In genomic region chr1:240401721-240402120, GRCh38 we compare ENCODE assay signal across 22 cellular contexts.
DNase-seq lines count a peak whose midpoint lies in the region; ATAC-seq and TF ChIP-seq lines count a peak whose summit lies in the region.
"Had no signal": no experiment of that assay in that cellular context is flagged by ENCODE, and none has a peak within 500 bp of the region (broad histone marks: within the 10 kb centered on the region; RNA-seq: fewer than 3 reads in every experiment).

No MANE protein-coding gene starts in this region.

- H3F3A ChIP-seq in SK-N-SH (replicated peaks; ENCODE audit: insufficient read depth): peaks cover 17% of the 10 kb centered on the region

- CTCF ChIA-PET in SK-N-SH (lab: Yijun Ruan, JAX): interaction anchor here (0.9 kb wide), 1 partner anchor 60 kb away, joined by 3 read pairs; no protein-coding TSS in a partner anchor

- H3K27me3 ChIP-seq in SK-N-SH (ENCODE audit: insufficient read depth): no peaks in the 10 kb centered on the region
- H3K27me3 ChIP-seq in left lung: no peaks in the 10 kb centered on the region
- no peaks in the 10 kb centered on the region for H3K27me3 ChIP-seq in upper lobe of right lung

- H3K79me2 ChIP-seq in SK-N-SH (ENCODE audit: insufficient read depth): peaks cover 20% of the 10 kb centered on the region

- H3K4me2 ChIP-seq in SK-N-SH: no peak overlapping the region

- H2AFZ ChIP-seq in SK-N-SH (ENCODE audit: low read depth): no peak overlapping the region

- H3K4me1 Mint-ChIP-seq in brain: peaks cover 5% of the 10 kb centered on the region
- peaks cover 4% of the 10 kb centered on the region for H3K4me1 Mint-ChIP-seq in type B pancreatic cell (ENCODE audit: unreplicated experiment)
- H3K4me1 Mint-ChIP-seq: B cell had no signal

- H3K27ac Mint-ChIP-seq in brain (peak overlapping the region in 3 of 5 experiments; percentile 28 to 64 (median 54)), type B pancreatic cell (no peak overlapping the region)
- H3K27ac Mint-ChIP-seq: B cell, HFFc6 had no signal

- peak; percentile 24 for ATAC-seq in SK-N-SH treated with all-trans-retinoic acid at 6 μM for 48 hours
- peak; percentile 87 for ATAC-seq in left lung
- peak; percentile 89 for ATAC-seq in upper lobe of right lung
- ATAC-seq in HG03139 (IDR thresholded peaks at IDR 0.05; ENCODE audit: unreplicated experiment): no peak
- ATAC-seq: PC-3 had no signal

- H3K36me3 ChIP-seq in SK-N-SH (replicated peaks in 1 of 2; ENCODE audit: control insufficient read depth in 1 of 2, insufficient read depth in 2 of 2, low read length in 1 of 2) (peaks cover 8 to 50% of the 10 kb centered on the region in 2 experiments), left lung (no peaks in the 10 kb centered on the region), upper lobe of right lung (no peaks in the 10 kb centered on the region)

- H3K9ac ChIP-seq in SK-N-SH: no peak overlapping the region

- H3K4me3 ChIP-seq in SK-N-SH (ENCODE audit: low read depth in 2 of 2, low read length in 1 of 2): no peak overlapping the region
- no peak overlapping the region for H3K4me3 ChIP-seq in left lung
- H3K4me3 ChIP-seq in upper lobe of right lung: no peak overlapping the region

- WGBS in SK-N-SH (ENCODE audit: low lambda C conversion rate): 95% methylated on average over 4 of the region's 4 CpGs

- no peaks in the 10 kb centered on the region for H3K27me3 Mint-ChIP-seq in brain
- H3K27me3 Mint-ChIP-seq in type B pancreatic cell: no peaks in the 10 kb centered on the region
- H3K27me3 Mint-ChIP-seq: B cell had no signal

- TF ChIP-seq CTCF in SK-N-SH (IDR thresholded peaks at IDR 0.05) (no peak), brain (conservative IDR thresholded peaks at IDR 0.05) (no peak), left lung (IDR thresholded peaks at IDR 0.05) (no peak), upper lobe of right lung (IDR thresholded peaks at IDR 0.05) (no peak), type B pancreatic cell (conservative IDR thresholded peaks at IDR 0.05) (no peak)

- H3K36me3 Mint-ChIP-seq in brain (peaks cover 9% of the 10 kb centered on the region), type B pancreatic cell (no peaks in the 10 kb centered on the region)

- H4K20me1 ChIP-seq in SK-N-SH (ENCODE audit: insufficient read depth): no peaks in the 10 kb centered on the region

- H3K9me3 ChIP-seq in SK-N-SH (no peaks in the 10 kb centered on the region), left lung (no peaks in the 10 kb centered on the region), upper lobe of right lung (no peaks in the 10 kb centered on the region)

- no peaks in the 10 kb centered on the region for H3K9me3 Mint-ChIP-seq in brain
- no peaks in the 10 kb centered on the region for H3K9me3 Mint-ChIP-seq in type B pancreatic cell
- H3K9me3 Mint-ChIP-seq: HFFc6 had no signal

- peak overlapping the region in 1 of 2 experiments; percentile 16; a peak in 1 of 4 replicates for H3K27ac ChIP-seq in SK-N-SH (ENCODE audit: low read depth in 2 of 2, low read length in 1 of 2)
- H3K27ac ChIP-seq in left lung: no peak overlapping the region
- H3K27ac ChIP-seq in upper lobe of right lung: no peak overlapping the region
- H3K27ac ChIP-seq: RWPE1 had no signal

- TF ChIP-seq RAD21 in SK-N-SH (IDR thresholded peaks at IDR 0.05; ENCODE audit: low read length): no peak

- intact Hi-C loops in left lung (cut with DNase I): no loop called here
- intact Hi-C loops in upper lobe of right lung (cut with DNase I): no loop called here

- no peaks in the 10 kb centered on the region for H3K9me2 ChIP-seq in SK-N-SH

- H3K4me1 ChIP-seq in SK-N-SH (ENCODE audit: control insufficient read depth in 1 of 2, insufficient read depth in 2 of 2, low read depth in 1 of 2, low read length in 1 of 2): peaks cover 2 to 12% of the 10 kb centered on the region in 2 experiments; a peak in 2 of 4 replicates
- peaks cover 0 to 12% of the 10 kb centered on the region in 2 donors for H3K4me1 ChIP-seq in left lung
- H3K4me1 ChIP-seq in upper lobe of right lung: no peaks in the 10 kb centered on the region

- POLR2A ChIA-PET in SK-N-SH (lab: Yijun Ruan, JAX): no interaction called here

- no peak for DNase-seq in SK-N-SH
- no peak for DNase-seq in left lung
- no peak for DNase-seq in upper lobe of right lung
- DNase-seq in type B pancreatic cell (ENCODE audit: extremely low spot score, unreplicated experiment): no peak
- no peak for DNase-seq in NCI-H526 treated with DMSO at 0.1 percent for 48 hours (lab: John Stamatoyannopoulos, UW)
- DNase-seq: 8988T, DMS153, GDM1, H7, HFFc6, NCI-H1092, NCI-H1436 treated with DMSO at 0.1 percent for 48 hours, NCI-H2029 treated with DMSO at 0.1 percent for 48 hours, NCI-H510A, NCI-H774, PC-3, SIG-M5 had no signal

- no peak for TF ChIP-seq EP300 in SK-N-SH (IDR thresholded peaks at IDR 0.05; ENCODE audit: borderline replicate concordance in 1 of 2, low read depth in 1 of 2, low read length in 1 of 2)

- H3K4me3 Mint-ChIP-seq in brain: no peak overlapping the region
- H3K4me3 Mint-ChIP-seq in type B pancreatic cell: no peak overlapping the region
- H3K4me3 Mint-ChIP-seq: B cell, HFFc6 had no signal

TF ChIP-seq in SK-N-SH treated with all-trans-retinoic acid at 6 μM for 48 hours, 23 proteins besides CTCF, POLR2A, EP300 and RAD21 (continues in another document):
- TF ChIP-seq TOX (CRISPR knock-in tag; IDR thresholded peaks at IDR 0.05; ENCODE audit: borderline replicate concordance): no peak
- TF ChIP-seq RARB (CRISPR knock-in tag; IDR thresholded peaks at IDR 0.05): no peak
- TF ChIP-seq ZNF8 (CRISPR knock-in tag; IDR thresholded peaks at IDR 0.05): no peak
- no peak for TF ChIP-seq ISL1 (CRISPR knock-in tag; IDR thresholded peaks at IDR 0.05)
- TF ChIP-seq TSHZ2 (CRISPR knock-in tag; IDR thresholded peaks at IDR 0.05): no peak
- no peak for TF ChIP-seq BACH2 (CRISPR knock-in tag; IDR thresholded peaks at IDR 0.05; ENCODE audit: borderline replicate concordance)
- TF ChIP-seq CSDC2 (CRISPR knock-in tag; IDR thresholded peaks at IDR 0.05): no peak
- no peak for TF ChIP-seq ZC3H10 (CRISPR knock-in tag; IDR thresholded peaks at IDR 0.05)

TF ChIP-seq in SK-N-SH, 30 proteins besides CTCF, POLR2A, EP300 and RAD21:
- TF ChIP-seq TCF12 (IDR thresholded peaks at IDR 0.05) (no peak), EZH2phosphoT487 (IDR thresholded peaks at IDR 0.05; ENCODE audit: borderline replicate concordance, low read depth) (no peak), MAX (IDR thresholded peaks at IDR 0.05; ENCODE audit: low read depth) (no peak), YY1 (IDR thresholded peaks at IDR 0.05; ENCODE audit: low read depth) (no peak), GABPA (IDR thresholded peaks at IDR 0.05; ENCODE audit: low read depth) (no peak), TAF1 (IDR thresholded peaks at IDR 0.05; ENCODE audit: borderline replicate concordance, low read depth, low read length) (no peak), RFX5 (IDR thresholded peaks at IDR 0.05; ENCODE audit: low read length) (no peak), NRF1 (IDR thresholded peaks at IDR 0.05; ENCODE audit: low read depth, low read length) (no peak), FOXM1 (IDR thresholded peaks at IDR 0.05; ENCODE audit: low read depth) (no peak)
